8 cellular contexts compared by ENCODE assay signal in the genomic region with DNA sequence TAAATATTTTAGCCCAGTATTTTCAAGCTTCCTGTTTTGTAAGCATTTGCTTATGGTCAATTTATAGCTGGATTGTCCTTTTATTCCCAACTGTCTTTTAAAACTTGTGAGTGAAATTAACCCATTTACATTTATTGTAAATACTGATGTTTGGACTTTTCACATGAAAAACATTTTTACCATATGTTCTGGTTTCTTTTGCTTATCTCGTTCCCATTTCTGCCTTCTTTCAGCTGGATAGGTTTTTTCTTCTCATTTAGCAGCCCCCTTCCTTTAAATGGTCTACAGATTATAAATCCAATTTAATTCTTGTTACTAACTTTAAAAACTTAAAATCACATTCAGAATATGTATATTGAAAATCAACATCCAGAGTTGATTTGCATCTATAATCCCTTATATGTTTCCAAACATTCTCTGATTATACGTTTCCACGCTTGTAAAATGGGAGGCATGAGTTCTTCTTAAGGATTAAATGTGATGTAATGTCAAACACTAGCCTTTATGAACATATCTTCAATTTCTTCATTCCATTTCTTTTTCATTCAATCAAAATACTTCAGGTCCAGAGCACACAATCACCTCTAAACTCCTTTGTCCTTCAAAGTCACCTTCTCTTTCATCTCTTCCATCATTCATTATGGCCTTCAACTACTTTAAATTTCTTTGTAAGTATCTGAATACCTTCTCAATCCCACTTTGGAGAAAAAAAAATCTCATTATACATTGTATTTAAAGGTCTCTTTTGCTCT. TPM values are rescaled to one million over a fixed set of nuclear protein-coding genes. Genes with fewer than 3 reads are reported as not detected.
DNase-seq lines count a peak whose midpoint lies in the region; ATAC-seq and TF ChIP-seq lines count a peak whose summit lies in the region.

No MANE protein-coding gene starts in this region.

- no peaks in the 10 kb centered on the region for H3K27me3 Mint-ChIP-seq in T-helper 17 cell

- H3K4me1 ChIP-seq in smooth muscle cell (ENCODE audit: low read depth), result peaks cover 16% of the 10 kb centered on the region

- H3K36me3 Mint-ChIP-seq in T-helper 17 cell (ENCODE audit: low read depth), result peaks cover 5% of the 10 kb centered on the region

- WGBS in smooth muscle cell (ENCODE audit: low lambda C conversion rate), result 96% methylated on average over 3 of the region's 3 CpGs

- H3K79me2 ChIP-seq in smooth muscle cell (ENCODE audit: low read depth), result peaks cover 27% of the 10 kb centered on the region

- H3K27me3 ChIP-seq in HL-60 (ENCODE audit: insufficient read depth, poor library complexity, severe bottlenecking) (no peaks in the 10 kb centered on the region), smooth muscle cell (ENCODE audit: low read depth) (no peaks in the 10 kb centered on the region)

- ATAC-seq in T-helper 17 cell, result no peak

- H4K20me1 ChIP-seq in smooth muscle cell (ENCODE audit: low read depth), result peaks cover 32% of the 10 kb centered on the region

- peaks cover 27% of the 10 kb centered on the region for H3K4me1 Mint-ChIP-seq in T-helper 17 cell

- H3K4me3 Mint-ChIP-seq in T-helper 17 cell, result peak overlapping the region; percentile 96

- no peak for TF ChIP-seq CTCF in HL-60 (IDR thresholded peaks at IDR 0.05; ENCODE audit: insufficient read depth, low read length)
- TF ChIP-seq CTCF in smooth muscle cell (IDR thresholded peaks at IDR 0.05; ENCODE audit: borderline replicate concordance, insufficient read depth, poor library complexity, severe bottlenecking), result no peak

- peaks cover 6% of the 10 kb centered on the region for H3K9me3 ChIP-seq in T-helper 17 cell (ENCODE audit: control insufficient read depth, low read length, poor library complexity, severe bottlenecking)
- H3K9me3 ChIP-seq in smooth muscle cell (replicated peaks; ENCODE audit: low read depth), result peaks cover 15% of the 10 kb centered on the region

- H3K4me2 ChIP-seq in smooth muscle cell, result no peak overlapping the region

- DNase-seq in HL-60 (ENCODE audit: low read depth in 1 of 2, low spot score in 1 of 2) (no peak), T-helper 17 cell (no peak), fibroblast of peridontal ligament (ENCODE audit: extremely low read depth) (peak; percentile 8), smooth muscle cell (lab: John Stamatoyannopoulos, UW; ENCODE audit: unreplicated experiment) (no peak), DMS114 treated with DMSO at 0.1 percent for 48 hours (lab: John Stamatoyannopoulos, UW; ENCODE audit: unreplicated experiment) (no peak), T-helper 9 cell (no peak), DMS 273 treated with DMSO at 0.1 percent for 48 hours (lab: John Stamatoyannopoulos, UW) (no peak), NCI-H69 (lab: John Stamatoyannopoulos, UW) (no peak)

- H3K27ac ChIP-seq in HL-60 (replicated peaks), result peak overlapping the region; percentile 98
- peak overlapping the region; percentile 100 for H3K27ac ChIP-seq in smooth muscle cell (ENCODE audit: low read depth)

- H2AFZ ChIP-seq in smooth muscle cell (ENCODE audit: low read depth), result peak overlapping the region; percentile 96

- peak overlapping the region; percentile 78 for H3K27ac Mint-ChIP-seq in T-helper 17 cell

- peaks cover 15% of the 10 kb centered on the region for H3K36me3 ChIP-seq in smooth muscle cell (ENCODE audit: low read depth)

- no peak overlapping the region for H3K9ac ChIP-seq in smooth muscle cell (ENCODE audit: low read depth)

- H3F3A ChIP-seq in smooth muscle cell (ENCODE audit: low read depth), result peaks cover 13% of the 10 kb centered on the region

- H3K4me3 ChIP-seq in HL-60 (replicated peaks; ENCODE audit: insufficient read depth, low read length) (no peak overlapping the region), smooth muscle cell (no peak overlapping the region)

RNA-seq across cellular contexts. Expression of a gene that starts 1.1 kb away (rescaled TPM):
- total RNA-seq in T-helper 17 cell, result 100 to 1,000 TPM; 156 to 161 TPM
- 57.5 and 71.9 TPM in 2 replicates for total RNA-seq in smooth muscle cell
- polyA plus RNA-seq in smooth muscle cell, result 19.6 and 24.6 TPM in 2 replicates
